In genomic region chr7:128454808-128455555, GRCh38 we compare ENCODE assay signal across 8 cellular contexts.
DNase-seq lines count a peak whose midpoint lies in the region; ATAC-seq, FAIRE-seq and TF ChIP-seq lines count a peak whose summit lies in the region.

No MANE protein-coding gene starts in this region.

- H3K4me3 ChIP-seq in DOHH2 (ENCODE audit: low read length) (peak overlapping the region; percentile 84), choroid plexus epithelial cell (ENCODE audit: low read depth, low read length) (peak overlapping the region; percentile 96), mucosa of stomach (ENCODE audit: low read length) (peak overlapping the region; percentile 67)

- peaks cover 12% of the 10 kb centered on the region; the same call in 1 of the 2 replicates for H4K20me1 ChIP-seq in DOHH2 (ENCODE audit: control insufficient read depth, insufficient read depth, low read depth, low read length)

- H3K4me2 ChIP-seq in DOHH2 (ENCODE audit: low read length) = peak overlapping the region; percentile 94

- H3K27me3 ChIP-seq in DOHH2 (ENCODE audit: control insufficient read depth, low read length) (peaks cover 20% of the 10 kb centered on the region), mucosa of stomach (ENCODE audit: control insufficient read depth, insufficient read depth, low read length) (no peaks in the 10 kb centered on the region)

- no peaks in the 10 kb centered on the region for H3K9me3 ChIP-seq in DOHH2 (ENCODE audit: control insufficient read depth, insufficient read depth, low read length)
- H3K9me3 ChIP-seq in mucosa of stomach (ENCODE audit: control insufficient read depth, low read length) = no peaks in the 10 kb centered on the region

- no peaks in the 10 kb centered on the region for H3K9me2 ChIP-seq in DOHH2 (replicated peaks; ENCODE audit: control insufficient read depth, low read length)

- H3K36me3 ChIP-seq in DOHH2 (ENCODE audit: control insufficient read depth, low read length) = peaks cover 34% of the 10 kb centered on the region
- H3K36me3 ChIP-seq in mucosa of stomach (ENCODE audit: control insufficient read depth, insufficient read depth, low read length) = no peaks in the 10 kb centered on the region

- H3F3A ChIP-seq in DOHH2 (ENCODE audit: control insufficient read depth, insufficient read depth) = peaks cover 17% of the 10 kb centered on the region

- TF ChIP-seq CTCF in DOHH2 (IDR thresholded peaks at IDR 0.05; ENCODE audit: low read depth, low read length, poor library complexity, severe bottlenecking) (peak; percentile 5), choroid plexus epithelial cell (conservative IDR thresholded peaks at IDR 0.05; ENCODE audit: low read depth, low read length) (peak; percentile 20)

- FAIRE-seq in RCC 7860 (lab: Jason Lieb, UNC) = no peak

- H3K27ac ChIP-seq in DOHH2 (ENCODE audit: low read depth, low read length) = peak overlapping the region; percentile 51

- peak overlapping the region; percentile 85 for H3K9ac ChIP-seq in mucosa of stomach (ENCODE audit: low read length)

- H3K4me1 ChIP-seq in DOHH2 (ENCODE audit: control insufficient read depth, low read length) = peaks cover 43% of the 10 kb centered on the region
- peaks cover 36% of the 10 kb centered on the region for H3K4me1 ChIP-seq in mucosa of stomach (ENCODE audit: control insufficient read depth, insufficient read depth, low read length)

- peaks cover 45% of the 10 kb centered on the region for H3K79me2 ChIP-seq in DOHH2 (ENCODE audit: control insufficient read depth, low read length)

- ATAC-seq in GM18861 (IDR thresholded peaks at IDR 0.05; ENCODE audit: unreplicated experiment) = no peak
- ATAC-seq in activated CD4-positive, CD25-positive, alpha-beta regulatory T cell treated with anti-CD3 and anti-CD28 coated beads, Interleukin-2, amount 50 U/mL, for 24 hours = no peak

- DNase-seq in NCI-H2227 treated with DMSO at 0.1 percent for 48 hours (lab: John Stamatoyannopoulos, UW) (peak; percentile 76), choroid plexus epithelial cell (ENCODE audit: low read depth) (peak; percentile 76), RCC 7860 (ENCODE audit: low spot score) (no peak), HuH-7 (ENCODE audit: low spot score) (no peak)

Comparison
In these comparisons a context has a peak if more than half of its experiments do, and no peak if none do; other contexts are left out.
1. DNase-seq: peak in NCI-H2227 treated with DMSO at 0.1 percent for 48 hours (single experiment) and choroid plexus epithelial cell (single experiment); none in RCC 7860 (single experiment) and HuH-7 (single experiment).
2. Peak in every context shown above with its lines, with median percentiles within 50 percentile points of each other: H3K4me3 ChIP-seq.